In the genomic region with DNA sequence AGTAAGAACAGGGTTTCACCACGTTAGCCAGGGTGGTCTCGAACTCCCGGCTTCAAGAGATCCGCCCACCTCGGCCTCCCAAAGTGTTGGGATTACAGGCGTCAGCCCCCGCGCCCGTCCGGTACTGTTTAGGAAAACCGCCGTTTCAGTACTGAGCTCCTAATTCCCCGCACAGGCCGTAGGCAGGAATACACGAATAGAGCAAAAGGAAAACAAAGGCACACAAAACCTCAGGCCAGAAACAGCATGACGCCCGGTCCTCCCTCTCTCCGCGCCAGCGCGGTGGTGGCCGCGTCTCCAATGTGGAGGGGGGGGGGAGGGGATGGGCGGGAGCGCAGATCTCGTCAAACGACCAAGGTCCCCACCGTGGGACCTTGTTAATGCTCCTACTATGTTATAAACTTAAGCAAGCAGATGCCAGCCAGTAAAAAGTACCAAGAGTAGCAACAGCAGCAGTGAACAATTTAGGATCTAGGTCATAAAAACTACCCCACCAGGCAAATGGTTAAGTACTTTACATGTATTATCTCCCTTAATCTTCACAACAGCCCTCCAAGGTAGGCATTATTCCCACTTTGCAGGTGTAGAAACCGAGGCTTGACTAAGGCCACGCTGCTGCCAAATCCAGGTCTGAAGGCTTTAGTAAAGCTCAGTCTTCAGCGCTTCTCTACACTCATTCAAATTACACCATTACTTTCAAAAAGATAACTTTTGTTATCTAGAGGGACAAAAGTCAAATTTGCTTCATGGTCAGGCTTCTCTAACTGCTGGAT, we compare ENCODE assay signal across 8 cellular contexts. TPM values are rescaled to one million over a fixed set of nuclear protein-coding genes. Genes with fewer than 3 reads are reported as not detected.
DNase-seq lines count a peak whose midpoint lies in the region; ATAC-seq and TF ChIP-seq lines count a peak whose summit lies in the region.

No MANE protein-coding gene starts in this region.

- DNase-seq in NCI-H1436 (lab: John Stamatoyannopoulos, UW) (peak; percentile 31), NCI-H1436 treated with DMSO at 0.1 percent for 48 hours (lab: John Stamatoyannopoulos, UW) (no peak), NCI-H2081 (lab: John Stamatoyannopoulos, UW) (peak; percentile 84 to 90), WTC11 (ENCODE audit: low spot score) (peak; percentile 71), coronary artery (ENCODE audit: low spot score) (peak; percentile 79), left colon (peak; percentile 46 to 51), GDM1 (lab: John Stamatoyannopoulos, UW) (no peak)
- peak; percentile 11 to 17 for DNase-seq in stimulated activated CD4-positive, alpha-beta T cell treated with anti-CD3 and anti-CD28 coated beads, Interleukin-1b, Interleukin-23, amount 100 ng/mL, for 4 hours (ENCODE audit: low read depth in 2 of 2)

- H3K36me3 Mint-ChIP-seq in WTC11: peaks cover 3% of the 10 kb centered on the region; the same call in 1 of the 2 replicates

- H3K9me3 Mint-ChIP-seq in WTC11: no peaks in the 10 kb centered on the region

- CTCF ChIA-PET in WTC11 (lab: Charles Lee): interaction anchor here (0.6 to 1.4 kb wide), 3 partner anchors 41 to 254 kb away, joined by 3 to 5 read pairs (median 4); a partner anchor contains a TSS

- POLR2A ChIA-PET in WTC11 (lab: Charles Lee): interaction anchor here (0.6 to 1.8 kb wide), 5 partner anchors 18 to 314 kb away, joined by 3 to 7 read pairs (median 4); a partner anchor contains a TSS

- TF ChIP-seq CTCF in WTC11 (IDR thresholded peaks at IDR 0.05): no peak
- TF ChIP-seq CTCF in coronary artery (IDR thresholded peaks at IDR 0.05): no peak

- peak overlapping the region; percentile 99 for H3K27ac ChIP-seq in coronary artery

- peak overlapping the region; percentile 99 for H3K27ac Mint-ChIP-seq in WTC11

- H3K27me3 Mint-ChIP-seq in WTC11 (ENCODE audit: low read depth): no peaks in the 10 kb centered on the region; the same call in 1 of the 2 replicates

- H3K4me3 ChIP-seq in coronary artery: peak overlapping the region; percentile 97

- H3K4me3 Mint-ChIP-seq in WTC11: peak overlapping the region; percentile 93

- peak; percentile 16 for ATAC-seq in WTC11
- peak; percentile 61 for ATAC-seq in left colon

- intact Hi-C loops in left colon (cut with DNase I, micrococcal nuclease): no loop called here

- H3K4me1 Mint-ChIP-seq in WTC11: peaks cover 71% of the 10 kb centered on the region

TF ChIP-seq in WTC11, 78 proteins besides CTCF, POLR2A, EP300 and RAD21:
- TF ChIP-seq TP53 (CRISPR knock-in tag; IDR thresholded peaks at IDR 0.05) (no peak), OVOL2 (CRISPR knock-in tag; IDR thresholded peaks at IDR 0.05; ENCODE audit: borderline replicate concordance) (no peak)
- TF ChIP-seq, protein P1, sequence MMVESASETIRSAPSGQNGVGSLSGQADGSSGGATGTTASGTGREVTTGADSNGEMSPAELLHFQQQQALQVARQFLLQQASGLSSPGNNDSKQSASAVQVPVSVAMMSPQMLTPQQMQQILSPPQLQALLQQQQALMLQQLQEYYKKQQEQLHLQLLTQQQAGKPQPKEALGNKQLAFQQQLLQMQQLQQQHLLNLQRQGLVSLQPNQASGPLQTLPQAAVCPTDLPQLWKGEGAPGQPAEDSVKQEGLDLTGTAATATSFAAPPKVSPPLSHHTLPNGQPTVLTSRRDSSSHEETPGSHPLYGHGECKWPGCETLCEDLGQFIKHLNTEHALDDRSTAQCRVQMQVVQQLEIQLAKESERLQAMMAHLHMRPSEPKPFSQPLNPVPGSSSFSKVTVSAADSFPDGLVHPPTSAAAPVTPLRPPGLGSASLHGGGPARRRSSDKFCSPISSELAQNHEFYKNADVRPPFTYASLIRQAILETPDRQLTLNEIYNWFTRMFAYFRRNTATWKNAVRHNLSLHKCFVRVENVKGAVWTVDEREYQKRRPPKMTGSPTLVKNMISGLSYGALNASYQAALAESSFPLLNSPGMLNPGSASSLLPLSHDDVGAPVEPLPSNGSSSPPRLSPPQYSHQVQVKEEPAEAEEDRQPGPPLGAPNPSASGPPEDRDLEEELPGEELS (CRISPR knock-in tag; IDR thresholded peaks at IDR 0.05): 0 out of 2 replicates have a peak, but pooled peaks have one; percentile 11

RNA-seq across cellular contexts. Expression of a gene that starts 0.7 kb away (rescaled TPM):
- total RNA-seq in WTC11 (2021) (208 to 221 TPM (median 215 TPM) in 3 replicates), left colon (100 to 1,000 TPM; 119 to 138 TPM)

RNA-seq across cellular contexts. Expression of a gene that starts 41.1 kb away (rescaled TPM):
- total RNA-seq in WTC11 (2021) (1.6 to 1.7 TPM (median 1.7 TPM) in 3 replicates), left colon (under 1 TPM; 0.15 to 0.31 TPM)

RNA-seq across cellular contexts. Expression of a gene that starts 50.2 kb away (rescaled TPM):
- total RNA-seq in WTC11 (2021): 60.8 to 62.7 TPM (median 61.6 TPM) in 3 replicates
- total RNA-seq in left colon: 10 to 100 TPM; 78.8 to 98.9 TPM

Comparison
In these comparisons a context has a peak if more than half of its experiments do, and no peak if none do; other contexts are left out.
1. DNase-seq: peak in NCI-H1436 (single experiment), NCI-H2081 (2 of 2), WTC11 (single experiment), coronary artery (single experiment), left colon (2 of 2) and stimulated activated CD4-positive, alpha-beta T cell treated with anti-CD3 and anti-CD28 coated beads, Interleukin-1b, Interleukin-23, amount 100 ng/mL, for 4 hours (2 of 2); none in NCI-H1436 treated with DMSO at 0.1 percent for 48 hours (single experiment) and GDM1 (single experiment).